Comparison of ENCODE assay signal across 8 cellular contexts in genomic region chr3:119702530-119703527, GRCh38. TPM values are rescaled to one million over a fixed set of nuclear protein-coding genes. Genes with fewer than 3 reads are reported as not detected.
DNase-seq lines count a peak whose midpoint lies in the region; ATAC-seq and TF ChIP-seq lines count a peak whose summit lies in the region.

Gene CFAP91 (plus strand): TSS chr3:119703022. CDS start chr3:119703099, 77 bp downstream.

- H3K36me3 ChIP-seq in Caco-2 (ENCODE audit: control insufficient read depth, insufficient read depth, low read length) = no peaks in the 10 kb centered on the region

- no peaks in the 10 kb centered on the region for H3K9me3 ChIP-seq in Caco-2

- H3K9me3 Mint-ChIP-seq in chondrocyte (ENCODE audit: low read depth) = no peaks in the 10 kb centered on the region
- peaks cover 9% of the 10 kb centered on the region for H3K9me3 Mint-ChIP-seq in Caco-2 (ENCODE audit: unreplicated experiment)

- peak within 1 kb of the TSS; percentile 46 for H3K4me3 ChIP-seq in GM12865 (ENCODE audit: low read depth, low read length)
- no peak within 1 kb of the TSS for H3K4me3 ChIP-seq in Caco-2 (ENCODE audit: low read depth, low read length)

- H3K27ac Mint-ChIP-seq in chondrocyte (ENCODE audit: unreplicated experiment) = no peak within 1 kb of the TSS
- H3K27ac Mint-ChIP-seq in Caco-2 (ENCODE audit: unreplicated experiment) = no peak within 1 kb of the TSS

- peaks cover 7% of the 10 kb centered on the region for H3K4me1 ChIP-seq in Caco-2

- BruUV-seq in Caco-2 (replicated peaks; lab: Mats Ljungman, UMichigan) = no TSS peak

- DNase-seq in GM12865 (ENCODE audit: low read depth) = peak; percentile 93
- peak; percentile 93 for DNase-seq in NCI-H187 treated with DMSO at 0.1 percent for 48 hours (lab: John Stamatoyannopoulos, UW)
- DNase-seq in activated CD4-positive, alpha-beta T cell treated with anti-CD3 and anti-CD28 coated beads for 48 hours = peak; percentile 89
- DNase-seq in chondrocyte (ENCODE audit: low spot score) = peak; percentile 96
- peak; percentile 88 for DNase-seq in kidney glomerular epithelial cell (lab: John Stamatoyannopoulos, UW)
- DNase-seq in stimulated activated CD4-positive, alpha-beta T cell treated with anti-CD3 and anti-CD28 coated beads, Interleukin-15, amount 100 ng/mL, for 1 hour (ENCODE audit: low read depth in 1 of 2, low spot score in 1 of 2) = peak; percentile 54 to 65
- DNase-seq in Caco-2 = no peak

- H3K36me3 Mint-ChIP-seq in chondrocyte (ENCODE audit: low read depth) (no peaks in the 10 kb centered on the region), Caco-2 (ENCODE audit: insufficient read depth, unreplicated experiment) (no peaks in the 10 kb centered on the region)

- no peaks in the 10 kb centered on the region for H3K27me3 Mint-ChIP-seq in chondrocyte (ENCODE audit: low read depth)
- no peaks in the 10 kb centered on the region for H3K27me3 Mint-ChIP-seq in Caco-2 (ENCODE audit: insufficient read depth, unreplicated experiment)

- H3K4me1 Mint-ChIP-seq in chondrocyte (ENCODE audit: low read depth) = peaks cover 18% of the 10 kb centered on the region
- peaks cover 6% of the 10 kb centered on the region for H3K4me1 Mint-ChIP-seq in Caco-2 (ENCODE audit: low read depth, unreplicated experiment)

- H3K4me3 Mint-ChIP-seq in chondrocyte (ENCODE audit: unreplicated experiment) (peak within 1 kb of the TSS; percentile 71), Caco-2 (ENCODE audit: unreplicated experiment) (no peak within 1 kb of the TSS)

- no peaks in the 10 kb centered on the region for H3K27me3 ChIP-seq in Caco-2 (replicated peaks; ENCODE audit: control insufficient read depth, insufficient read depth, low read length)

- CTCF ChIA-PET in Caco-2 (lab: Charles Lee) = no interaction called here

- intact Hi-C loops in Caco-2 (cut with micrococcal nuclease; ENCODE audit: unreplicated experiment) = no loop called here

- no peak for TF ChIP-seq CTCF in GM12865 (IDR thresholded peaks at IDR 0.05; ENCODE audit: insufficient read depth, low read depth, low read length, missing control alignments)
- no peak for TF ChIP-seq CTCF in chondrocyte (IDR thresholded peaks at IDR 0.05)
- no peak for TF ChIP-seq CTCF in Caco-2 (IDR thresholded peaks at IDR 0.05; ENCODE audit: insufficient read depth in 1 of 2, low read depth in 1 of 2, low read length in 1 of 2, severe bottlenecking in 1 of 2, unreplicated experiment in 1 of 2)

- peak; percentile 96 for ATAC-seq in HG02642 (IDR thresholded peaks at IDR 0.05; ENCODE audit: poor library complexity, unreplicated experiment)

- POLR2A ChIA-PET in Caco-2 (lab: Charles Lee) = no interaction called here

RNA-seq across cellular contexts. Expression of gene CFAP91, which starts in this region (rescaled TPM):
- 0.29 TPM in 1 of 3 replicates, not detected in the others for total RNA-seq in chondrocyte
- total RNA-seq in Caco-2 (2022) = not detected in 2 replicates

Comparison
In these comparisons a context has a peak if more than half of its experiments do, and no peak if none do; other contexts are left out.
1. Peak in DNase-seq in chondrocyte; RNA of the gene not detected or under 1 TPM.
2. DNase-seq: peak in GM12865 (single experiment), NCI-H187 treated with DMSO at 0.1 percent for 48 hours (single experiment), activated CD4-positive, alpha-beta T cell treated with anti-CD3 and anti-CD28 coated beads for 48 hours (single experiment), kidney glomerular epithelial cell (single experiment) and stimulated activated CD4-positive, alpha-beta T cell treated with anti-CD3 and anti-CD28 coated beads, Interleukin-15, amount 100 ng/mL, for 1 hour (2 of 2); none in Caco-2 (0 of 2).